In the genomic region with DNA sequence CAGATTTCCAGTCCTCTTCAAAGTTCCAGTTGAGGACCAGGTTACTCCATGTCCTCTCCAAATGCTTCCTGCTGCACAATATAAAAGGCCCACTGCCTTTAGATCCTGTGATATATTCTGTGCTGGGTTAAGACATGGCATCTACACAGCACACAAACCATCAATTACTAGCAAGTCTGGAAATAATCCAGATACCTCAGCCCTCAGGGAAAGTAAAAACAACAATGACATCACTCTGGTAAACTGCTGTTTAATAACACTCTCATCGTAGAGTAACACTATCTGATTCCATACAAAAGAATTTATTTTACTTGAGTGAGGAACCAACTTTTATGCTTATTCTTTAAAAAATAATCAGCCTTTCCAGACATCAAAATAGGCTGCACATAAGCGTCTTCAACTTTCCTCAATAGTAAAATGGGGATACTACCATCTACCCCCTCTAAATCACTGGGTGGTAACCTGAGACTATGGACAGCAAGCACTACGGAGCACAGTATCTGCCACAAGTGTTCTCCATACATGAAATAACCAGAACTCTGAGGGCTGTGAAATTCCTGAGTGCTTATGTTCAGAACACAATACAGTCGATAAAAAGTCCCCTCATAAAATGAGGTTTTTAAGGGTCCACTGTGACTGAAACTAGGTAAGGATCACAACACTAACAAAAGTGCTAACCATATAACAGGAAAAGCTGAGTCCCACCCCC, we compare ENCODE assay signal across 12 cellular contexts. TPM values are rescaled to one million over a fixed set of nuclear protein-coding genes. Genes with fewer than 3 reads are reported as not detected.
DNase-seq lines count a peak whose midpoint lies in the region; ATAC-seq, FAIRE-seq and TF ChIP-seq lines count a peak whose summit lies in the region.
"Had no signal": no experiment of that assay in that cellular context is flagged by ENCODE, and none has a peak within 500 bp of the region (broad histone marks: within the 10 kb centered on the region; RNA-seq: fewer than 3 reads in every experiment).

No MANE protein-coding gene starts in this region.

- peaks cover 16% of the 10 kb centered on the region for H3F3A ChIP-seq in SK-N-SH (replicated peaks; ENCODE audit: insufficient read depth)

- no peak overlapping the region for H3K4me3 Mint-ChIP-seq in HFFc6
- H3K4me3 Mint-ChIP-seq in CD8-positive, alpha-beta T cell = no peak overlapping the region
- H3K4me3 Mint-ChIP-seq: activated naive CD8-positive, alpha-beta T cell treated with anti-CD3 and anti-CD28 coated beads for 36 hours had no signal

- CTCF ChIA-PET in A549 (lab: Yijun Ruan, JAX) = interaction anchor here (0.7 to 1.0 kb wide), 2 partner anchors 12 to 107 kb away, joined by 3 to 5 read pairs; no protein-coding TSS in a partner anchor
- CTCF ChIA-PET in SK-N-SH (lab: Yijun Ruan, JAX) = no interaction called here
- CTCF ChIA-PET in CD8-positive, alpha-beta T cell (lab: Charles Lee) = no interaction called here

- no peaks in the 10 kb centered on the region for H3K36me3 Mint-ChIP-seq in HFFc6 (ENCODE audit: low read depth)
- H3K36me3 Mint-ChIP-seq in CD8-positive, alpha-beta T cell = no peaks in the 10 kb centered on the region
- H3K36me3 Mint-ChIP-seq: activated naive CD8-positive, alpha-beta T cell treated with anti-CD3 and anti-CD28 coated beads for 36 hours had no signal

- peaks cover 6% of the 10 kb centered on the region for H3K27me3 Mint-ChIP-seq in HFFc6 (ENCODE audit: insufficient read depth)
- peaks cover 3% of the 10 kb centered on the region for H3K27me3 Mint-ChIP-seq in CD8-positive, alpha-beta T cell (ENCODE audit: low read depth)

- H3K79me2 ChIP-seq in SK-N-SH (ENCODE audit: insufficient read depth) = no peaks in the 10 kb centered on the region

- WGBS in A549 (ENCODE audit: missing lambda C conversion rate) = 22% methylated on average over 4 of the region's 4 CpGs
- WGBS in SK-N-SH (ENCODE audit: low lambda C conversion rate) = 46% methylated on average over 4 of the region's 4 CpGs

- H3K4me1 ChIP-seq in A549 (peaks cover 56% of the 10 kb centered on the region), SK-N-SH (ENCODE audit: control insufficient read depth in 1 of 2, insufficient read depth in 2 of 2, low read depth in 1 of 2, low read length in 1 of 2) (peaks cover 0 to 2% of the 10 kb centered on the region in 2 experiments; a peak in 2 of 4 replicates), foreskin keratinocyte (peaks cover 21% of the 10 kb centered on the region)
- no peaks in the 10 kb centered on the region for H3K4me1 ChIP-seq in CD8-positive, alpha-beta T cell (ENCODE audit: insufficient read depth, low read length)
- H3K4me1 ChIP-seq: gastroesophageal sphincter had no signal

- TF ChIP-seq EP300 in A549 (IDR thresholded peaks at IDR 0.05) (no peak), SK-N-SH (IDR thresholded peaks at IDR 0.05; ENCODE audit: borderline replicate concordance in 1 of 2, low read depth in 1 of 2, low read length in 1 of 2) (peak; percentile 12 to 36; a peak in 1 of 4 replicates)

- H3K4me1 Mint-ChIP-seq in HFFc6 (ENCODE audit: low read depth) = peaks cover 36% of the 10 kb centered on the region
- H3K4me1 Mint-ChIP-seq in CD8-positive, alpha-beta T cell (ENCODE audit: low read depth) = no peaks in the 10 kb centered on the region

- TF ChIP-seq POLR2A in A549 (IDR thresholded peaks at IDR 0.05; ENCODE audit: low read length) = no peak

- H2AFZ ChIP-seq in SK-N-SH (ENCODE audit: low read depth) = peak overlapping the region; percentile 32; the same call in 1 of the 2 replicates

- intact Hi-C loops in CD8-positive, alpha-beta T cell (cut with DNase I, micrococcal nuclease) = loop anchor here in 1 of 2 experiments (5.0 kb wide), 1 partner anchor 652 kb away; no protein-coding TSS in a partner anchor

- H3K9me3 ChIP-seq in A549 (no peaks in the 10 kb centered on the region), SK-N-SH (no peaks in the 10 kb centered on the region)
- no peaks in the 10 kb centered on the region for H3K9me3 ChIP-seq in CD8-positive, alpha-beta T cell (ENCODE audit: low read length)
- H3K9me3 ChIP-seq: gastroesophageal sphincter had no signal

- H3K4me3 ChIP-seq in A549 (no peak overlapping the region), SK-N-SH (ENCODE audit: low read depth in 2 of 2, low read length in 1 of 2) (no peak overlapping the region)
- H3K4me3 ChIP-seq in CD8-positive, alpha-beta T cell (ENCODE audit: low read depth, low read length) = no peak overlapping the region
- H3K4me3 ChIP-seq: gastroesophageal sphincter had no signal

- no peaks in the 10 kb centered on the region for H4K20me1 ChIP-seq in SK-N-SH (ENCODE audit: insufficient read depth)

- no peak for FAIRE-seq in A549 (lab: Jason Lieb, UNC)

- no peak overlapping the region; the same call in 1 of the 2 replicates for H3K9ac ChIP-seq in SK-N-SH

- no peaks in the 10 kb centered on the region for H3K9me2 ChIP-seq in SK-N-SH

- peak in 1 of 2 experiments; percentile 46 for DNase-seq in A549 (ENCODE audit: low read depth in 1 of 2, low spot score in 1 of 2)
- peak; percentile 84 for DNase-seq in HFFc6
- peak; percentile 41 for DNase-seq in SK-N-SH
- peak; percentile 55 to 83 for DNase-seq in foreskin keratinocyte
- DNase-seq in D341Med (ENCODE audit: low spot score) = no peak
- DNase-seq in middle frontal gyrus (ENCODE audit: extremely low spot score, low spot score) = no peak
- no peak for DNase-seq in CD8-positive, alpha-beta T cell
- DNase-seq: activated naive CD8-positive, alpha-beta T cell treated with anti-CD3 and anti-CD28 coated beads for 36 hours; C1 segment of cervical spinal cord; NCI-H1092 had no signal

- TF ChIP-seq CTCF in A549 (IDR thresholded peaks at IDR 0.05) (no peak), HFFc6 (IDR thresholded peaks at IDR 0.05) (no peak), SK-N-SH (IDR thresholded peaks at IDR 0.05) (no peak), foreskin keratinocyte (conservative IDR thresholded peaks at IDR 0.05) (no peak)
- no peak for TF ChIP-seq CTCF in CD8-positive, alpha-beta T cell (IDR thresholded peaks at IDR 0.05)

- H3K4me2 ChIP-seq in A549 (peak overlapping the region; percentile 76), SK-N-SH (peak overlapping the region; percentile 45)

- H3K9me3 Mint-ChIP-seq in HFFc6 = no peaks in the 10 kb centered on the region
- no peaks in the 10 kb centered on the region for H3K9me3 Mint-ChIP-seq in CD8-positive, alpha-beta T cell
- H3K9me3 Mint-ChIP-seq: activated naive CD8-positive, alpha-beta T cell treated with anti-CD3 and anti-CD28 coated beads for 36 hours had no signal

- H3K27me3 ChIP-seq in SK-N-SH (ENCODE audit: insufficient read depth) = no peaks in the 10 kb centered on the region
- no peaks in the 10 kb centered on the region for H3K27me3 ChIP-seq in foreskin keratinocyte
- no peaks in the 10 kb centered on the region for H3K27me3 ChIP-seq in CD8-positive, alpha-beta T cell (ENCODE audit: insufficient read depth, low read length)
- H3K27me3 ChIP-seq: gastroesophageal sphincter had no signal

- POLR2A ChIA-PET in A549 (lab: Yijun Ruan, JAX) (no interaction called here), SK-N-SH (lab: Yijun Ruan, JAX) (no interaction called here)
- POLR2A ChIA-PET in CD8-positive, alpha-beta T cell (lab: Charles Lee) = no interaction called here

- TF ChIP-seq RAD21 in A549 (conservative IDR thresholded peaks at IDR 0.05 in 1 of 2, IDR thresholded peaks at IDR 0.05 in 1 of 2) = no peak
- TF ChIP-seq RAD21 in SK-N-SH (IDR thresholded peaks at IDR 0.05; ENCODE audit: low read length) = no peak

- ATAC-seq in A549 (no peak; a peak in 1 of 6 replicates), foreskin keratinocyte (peak; percentile 73), HG03025 (IDR thresholded peaks at IDR 0.05; ENCODE audit: low FRiP score, unreplicated experiment) (no peak)
- ATAC-seq in CD8-positive, alpha-beta T cell = no peak
- ATAC-seq: gastroesophageal sphincter had no signal

- peak overlapping the region; percentile 87 to 97 for H3K27ac ChIP-seq in A549
- peak overlapping the region in 1 of 2 experiments; percentile 65; a peak in 2 of 4 replicates for H3K27ac ChIP-seq in SK-N-SH (ENCODE audit: low read depth in 2 of 2, low read length in 1 of 2)
- H3K27ac ChIP-seq in foreskin keratinocyte = no peak overlapping the region
- H3K27ac ChIP-seq in CD8-positive, alpha-beta T cell (ENCODE audit: low read depth, low read length) = no peak overlapping the region
- H3K27ac ChIP-seq: gastroesophageal sphincter had no signal

- peak overlapping the region; percentile 17; the same call in 1 of the 2 replicates for H3K27ac Mint-ChIP-seq in HFFc6
- no peak overlapping the region for H3K27ac Mint-ChIP-seq in CD8-positive, alpha-beta T cell
- H3K27ac Mint-ChIP-seq: activated naive CD8-positive, alpha-beta T cell treated with anti-CD3 and anti-CD28 coated beads for 36 hours had no signal

- no peaks in the 10 kb centered on the region for H3K36me3 ChIP-seq in SK-N-SH (replicated peaks in 1 of 2; ENCODE audit: control insufficient read depth in 1 of 2, insufficient read depth in 2 of 2, low read length in 1 of 2)
- H3K36me3 ChIP-seq in CD8-positive, alpha-beta T cell (ENCODE audit: insufficient read depth, low read length) = no peaks in the 10 kb centered on the region
- H3K36me3 ChIP-seq: gastroesophageal sphincter had no signal

TF ChIP-seq in SK-N-SH, 30 proteins besides CTCF, POLR2A, EP300 and RAD21 (continues in another document):
- TF ChIP-seq MEF2A (IDR thresholded peaks at IDR 0.05; ENCODE audit: borderline replicate concordance, low read depth) = no peak
- TF ChIP-seq NFIC (IDR thresholded peaks at IDR 0.05; ENCODE audit: borderline replicate concordance) = peak; percentile 55; the same call in 1 of the 2 replicates
- TF ChIP-seq, protein P1, sequence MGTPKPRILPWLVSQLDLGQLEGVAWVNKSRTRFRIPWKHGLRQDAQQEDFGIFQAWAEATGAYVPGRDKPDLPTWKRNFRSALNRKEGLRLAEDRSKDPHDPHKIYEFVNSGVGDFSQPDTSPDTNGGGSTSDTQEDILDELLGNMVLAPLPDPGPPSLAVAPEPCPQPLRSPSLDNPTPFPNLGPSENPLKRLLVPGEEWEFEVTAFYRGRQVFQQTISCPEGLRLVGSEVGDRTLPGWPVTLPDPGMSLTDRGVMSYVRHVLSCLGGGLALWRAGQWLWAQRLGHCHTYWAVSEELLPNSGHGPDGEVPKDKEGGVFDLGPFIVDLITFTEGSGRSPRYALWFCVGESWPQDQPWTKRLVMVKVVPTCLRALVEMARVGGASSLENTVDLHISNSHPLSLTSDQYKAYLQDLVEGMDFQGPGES (IDR thresholded peaks at IDR 0.05; ENCODE audit: low read depth, low read length) = no peak

RNA-seq across cellular contexts. Expression of a gene that starts 53.4 kb away (rescaled TPM):
- polyA plus RNA-seq in A549 (2011; rRNA removed) (53.5 and 55.3 TPM in 2 replicates), A549 (2017; fragmentation: RNase III; extraction: RNeasy Plus Mini Kit Qiagen cat#74134 plus additional on column Dnase treatment) (27.9 to 29.0 TPM (median 28.1 TPM) in 3 replicates), SK-N-SH (2012; rRNA removed) (0.02 and 0.05 TPM in 2 replicates), foreskin keratinocyte (0.76 and 1.5 TPM in 2 replicates)
- polyA plus RNA-seq in A549 (2012; cell fraction: cytosol; rRNA removed) = 16.9 and 20.2 TPM in 2 replicates
- polyA plus RNA-seq in A549 (2012; cell fraction: nucleus; rRNA removed) = 14.1 and 19.5 TPM in 2 replicates
- polyA minus RNA-seq in A549 (2011; rRNA and poly(A)+ RNA removed) = 32.6 and 34.2 TPM in 2 replicates
- under 1 TPM; 0.10 to 0.33 (median 0.13) TPM for total RNA-seq in HFFc6 (2021; fragmentation: NEBNext Ultra II Directional; extraction: Animal tissue kit (Norgen Biotek cat#: 25700))
- polyA plus RNA-seq in SK-N-SH (2012; cell fraction: cytosol; rRNA removed) = 0.01 and 0.03 TPM in 2 replicates
- 0.02 TPM in 1 of 2 replicates, not detected in the other for polyA plus RNA-seq in SK-N-SH (2012; cell fraction: nucleus; rRNA removed)
- 2.2 and 4.5 TPM in 2 replicates for total RNA-seq in foreskin keratinocyte
- under 1 TPM; 0.33 to 0.61 TPM for total RNA-seq in CD8-positive, alpha-beta T cell

Comparison
In these comparisons a context has a peak if more than half of its experiments do, and no peak if none do; other contexts are left out.
1. DNase-seq: peak in HFFc6 (single experiment), SK-N-SH (single experiment) and foreskin keratinocyte (2 of 2); none in D341Med (single experiment), middle frontal gyrus (single experiment) and CD8-positive, alpha-beta T cell (0 of 7).
2. H3K27ac ChIP-seq: peak in A549 (2 of 2); none in foreskin keratinocyte (single experiment) and CD8-positive, alpha-beta T cell (single experiment).